In the genomic region with DNA sequence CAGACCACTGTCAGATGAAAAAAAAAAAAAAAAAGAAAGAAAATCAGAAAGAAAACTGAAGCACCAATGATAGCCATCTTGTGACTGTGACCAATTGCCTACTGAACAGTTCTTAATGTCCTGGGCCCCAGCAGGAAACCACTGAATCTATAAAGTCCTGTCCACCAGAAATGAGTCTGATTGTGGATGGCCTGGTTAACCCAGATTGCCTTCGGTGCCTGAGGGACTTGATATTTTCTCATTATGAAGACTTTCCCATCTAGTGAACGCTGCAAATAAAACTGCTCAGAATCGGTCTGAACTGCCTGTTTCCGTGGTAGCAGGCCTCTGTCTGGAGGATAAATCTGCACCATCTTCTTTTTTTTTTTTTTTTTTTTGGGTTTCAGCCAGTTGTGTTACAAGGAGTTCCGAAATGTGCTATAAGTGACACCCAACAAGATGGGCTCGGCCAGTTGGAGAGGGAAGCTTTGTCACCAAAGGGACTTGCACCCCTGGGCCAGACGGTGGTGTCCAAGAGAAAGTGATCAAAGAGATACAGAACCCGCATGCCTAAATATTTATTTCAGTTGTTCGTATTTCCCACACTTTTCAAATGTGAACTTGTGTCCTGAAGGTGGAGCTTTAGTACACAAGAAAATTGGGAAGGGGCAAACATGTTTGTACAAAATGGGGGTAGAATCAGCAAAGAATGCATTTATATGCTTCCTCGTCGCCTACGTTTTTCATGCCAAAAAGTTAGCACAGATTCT, we compare ENCODE assay signal across 10 cellular contexts. TPM values are rescaled to one million over a fixed set of nuclear protein-coding genes. Genes with fewer than 3 reads are reported as not detected.
A peak's percentile ranks its signal among the peaks of the same experiment; 100 is the strongest.
DNase-seq lines count a peak whose midpoint lies in the region; ATAC-seq and TF ChIP-seq lines count a peak whose summit lies in the region.
"Had no signal": no experiment of that assay in that cellular context is flagged by ENCODE, and none has a peak within 500 bp of the region (broad histone marks: within the 10 kb centered on the region; RNA-seq: fewer than 3 reads in every experiment).

No MANE protein-coding gene starts in this region.

- H3K27me3 ChIP-seq in heart left ventricle, result peaks cover 0 to 18% (median 2%) of the 10 kb centered on the region in 9 donors
- peaks cover 16% of the 10 kb centered on the region for H3K27me3 ChIP-seq in upper lobe of right lung

- TF ChIP-seq CTCF in heart left ventricle (IDR thresholded peaks at IDR 0.05) (peak; percentile 10 to 60 (median 42)), OCI-LY7 (conservative IDR thresholded peaks at IDR 0.05; ENCODE audit: low read length) (peak; percentile 80), upper lobe of right lung (IDR thresholded peaks at IDR 0.05) (peak; percentile 37)

- no peak overlapping the region for H3K4me2 ChIP-seq in OCI-LY7 (ENCODE audit: low read length)

- ATAC-seq in heart left ventricle (no peak), upper lobe of right lung (no peak)
- ATAC-seq: stimulated activated naive B cell treated with anti-CD40 and anti-IgM and Interleukin-4, amounts not matched to agents 10 μg/mL and 1 μg/mL and 100 μg/mL, for 72 hours had no signal

- CTCF ChIA-PET in OCI-LY7 (lab: Charles Lee; ENCODE audit: unreplicated experiment), result interaction anchor here (1.2 kb wide), 1 partner anchor 389 kb away, joined by 3 read pairs; no protein-coding TSS in a partner anchor

- intact Hi-C loops in heart left ventricle (cut with DNase I) (loop anchor here in 8 of 10 donors (2.0 to 10.0 kb wide), 8 partner anchors 139 to 1189 kb away; no protein-coding TSS in a partner anchor), cardiac septum (cut with DNase I) (loop anchor here (2.0 to 5.0 kb wide), 4 partner anchors 112 to 1192 kb away; no protein-coding TSS in a partner anchor), OCI-LY7 (cut with micrococcal nuclease; ENCODE audit: unreplicated experiment) (loop anchor here (5.0 to 10.0 kb wide), 4 partner anchors 189 to 1192 kb away; no protein-coding TSS in a partner anchor), upper lobe of right lung (cut with DNase I) (no loop called here)

- no peak overlapping the region for H2AFZ ChIP-seq in OCI-LY7 (ENCODE audit: low read length)

- H3K36me3 ChIP-seq in heart left ventricle, result no peaks in the 10 kb centered on the region
- no peaks in the 10 kb centered on the region for H3K36me3 ChIP-seq in OCI-LY7 (ENCODE audit: insufficient read depth, low read length)
- H3K36me3 ChIP-seq in upper lobe of right lung, result no peaks in the 10 kb centered on the region
- H3K36me3 ChIP-seq: SJSA1 had no signal

- POLR2A ChIA-PET in OCI-LY7 (lab: Charles Lee), result interaction anchor here (0.6 to 0.7 kb wide), 3 partner anchors 16 to 380 kb away, joined by 3 to 7 read pairs (median 4); no protein-coding TSS in a partner anchor

- no peaks in the 10 kb centered on the region for H3K9me2 ChIP-seq in OCI-LY7 (ENCODE audit: insufficient read depth, low read length)

- DNase-seq in heart left ventricle, result no peak
- no peak for DNase-seq in cardiac septum (ENCODE audit: low spot score)
- DNase-seq in OCI-LY7 (ENCODE audit: low spot score), result peak; percentile 56
- DNase-seq in fibroblast of the conjunctiva (ENCODE audit: low read depth), result peak; percentile 53
- no peak for DNase-seq in upper lobe of right lung
- no peak for DNase-seq in NCI-H146 (lab: John Stamatoyannopoulos, UW)
- DNase-seq in activated gamma-delta T cell (lab: John Stamatoyannopoulos, UW), result no peak
- no peak for DNase-seq in NCI-H2196 treated with DMSO at 0.1 percent for 48 hours (lab: John Stamatoyannopoulos, UW; ENCODE audit: unreplicated experiment)
- DNase-seq: stimulated activated naive B cell treated with anti-CD40 and anti-IgM and Interleukin-4, amounts not matched to agents 10 μg/mL and 1 μg/mL and 100 μg/mL, for 72 hours had no signal

- no peak overlapping the region for H3K27ac ChIP-seq in heart left ventricle
- H3K27ac ChIP-seq in OCI-LY7 (ENCODE audit: low read depth, low read length, poor library complexity, severe bottlenecking), result no peak overlapping the region
- H3K27ac ChIP-seq in upper lobe of right lung, result no peak overlapping the region
- H3K27ac ChIP-seq: SJSA1 had no signal

- peaks cover 0 to 28% (median 9%) of the 10 kb centered on the region in 12 donors for H3K4me1 ChIP-seq in heart left ventricle
- peaks cover 19% of the 10 kb centered on the region for H3K4me1 ChIP-seq in OCI-LY7 (ENCODE audit: insufficient read depth, low read length, poor library complexity, severe bottlenecking)
- peaks cover 6% of the 10 kb centered on the region for H3K4me1 ChIP-seq in upper lobe of right lung

- BruUV-seq in OCI-LY7 (replicated peaks; lab: Mats Ljungman, UMichigan), result no TSS peak

- no peaks in the 10 kb centered on the region for H3K79me2 ChIP-seq in OCI-LY7 (ENCODE audit: insufficient read depth, low read depth, low read length)

- no peaks in the 10 kb centered on the region for H3K9me3 ChIP-seq in heart left ventricle
- H3K9me3 ChIP-seq in OCI-LY7 (ENCODE audit: low read length), result no peaks in the 10 kb centered on the region
- no peaks in the 10 kb centered on the region for H3K9me3 ChIP-seq in upper lobe of right lung

- H3K4me3 ChIP-seq in heart left ventricle (no peak overlapping the region), OCI-LY7 (ENCODE audit: low read depth, low read length, poor library complexity, severe bottlenecking) (no peak overlapping the region), upper lobe of right lung (no peak overlapping the region)
- H3K4me3 ChIP-seq: SJSA1 had no signal

- WGBS in heart left ventricle, 4 donors, result 53 to 65% (median 60%) methylated on average over 12 of the region's 12 CpGs

- no peak for TF ChIP-seq POLR2A in heart left ventricle (IDR thresholded peaks at IDR 0.05)

- H4K20me1 ChIP-seq in OCI-LY7 (ENCODE audit: insufficient read depth, low read length), result no peaks in the 10 kb centered on the region

RNA-seq across cellular contexts. Expression of a gene that starts 3.0 kb away (rescaled TPM):
- total RNA-seq in heart left ventricle (10 to 100 TPM in 1 of 9 donors, 1 to 10 TPM in 8; 1.8 to 18.4 (median 3.1) TPM), cardiac septum (4.4 TPM), OCI-LY7 (2022) (8.0 and 9.1 TPM in 2 replicates), upper lobe of right lung (15.7 TPM)
- 1 to 10 TPM in 1 of 2 donors, under 1 TPM in 1; 0.84 to 1.1 TPM for polyA plus RNA-seq in heart left ventricle
- 3.6 and 4.5 TPM in 2 replicates for total RNA-seq in OCI-LY7 (2014; rRNA removed; shearing (Covaris generic))

Comparison
In these comparisons a context has a peak if more than half of its experiments do, and no peak if none do; other contexts are left out.
1. DNase-seq: peak in OCI-LY7 (single experiment) and fibroblast of the conjunctiva (single experiment); none in heart left ventricle (0 of 5), cardiac septum (single experiment), upper lobe of right lung (single experiment), NCI-H146 (single experiment), activated gamma-delta T cell (single experiment) and NCI-H2196 treated with DMSO at 0.1 percent for 48 hours (single experiment).
2. Peak in every context shown above with its lines, with median percentiles within 50 percentile points of each other: CTCF ChIP-seq.